In genomic region chr20:50931306-50932015, GRCh38 we compare ENCODE assay signal across 1 cellular context.
TF ChIP-seq lines count a peak whose summit lies in the region.

TSS of gene ADNP (minus strand) at chr20:50931437. CDS start at chr20:50903996, 27,441 bp downstream.

TF ChIP-seq in SK-N-SH, 30 proteins besides CTCF, POLR2A, EP300 and RAD21 (continued from another document):
- TF ChIP-seq CHD2 (IDR thresholded peaks at IDR 0.05; ENCODE audit: low read length, partially characterized antibody) (peak; percentile 99), NRF1 (IDR thresholded peaks at IDR 0.05; ENCODE audit: low read depth, low read length) (no peak), SIN3A (IDR thresholded peaks at IDR 0.05; ENCODE audit: borderline replicate concordance, low read depth, low read length) (peak; percentile 77), TEAD4 (IDR thresholded peaks at IDR 0.05; ENCODE audit: borderline replicate concordance, insufficient read depth) (peak; percentile 46; the same call in 1 of the 2 replicates), TCF12 (IDR thresholded peaks at IDR 0.05) (peak; percentile 19; the same call in 1 of the 2 replicates), POLR2AphosphoS5 (IDR thresholded peaks at IDR 0.05; ENCODE audit: low read depth, low read length) (peak; percentile 83), FOSL2 (IDR thresholded peaks at IDR 0.05; ENCODE audit: borderline replicate concordance, low read depth) (0 out of 2 replicates have a peak, but pooled peaks have one; percentile 3), SMC3 (IDR thresholded peaks at IDR 0.05; ENCODE audit: low read depth, low read length) (peak; percentile 17; the same call in 1 of the 2 replicates), FOXM1 (IDR thresholded peaks at IDR 0.05; ENCODE audit: low read depth) (no peak)
- TF ChIP-seq, protein P1, sequence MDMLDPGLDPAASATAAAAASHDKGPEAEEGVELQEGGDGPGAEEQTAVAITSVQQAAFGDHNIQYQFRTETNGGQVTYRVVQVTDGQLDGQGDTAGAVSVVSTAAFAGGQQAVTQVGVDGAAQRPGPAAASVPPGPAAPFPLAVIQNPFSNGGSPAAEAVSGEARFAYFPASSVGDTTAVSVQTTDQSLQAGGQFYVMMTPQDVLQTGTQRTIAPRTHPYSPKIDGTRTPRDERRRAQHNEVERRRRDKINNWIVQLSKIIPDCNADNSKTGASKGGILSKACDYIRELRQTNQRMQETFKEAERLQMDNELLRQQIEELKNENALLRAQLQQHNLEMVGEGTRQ (IDR thresholded peaks at IDR 0.05; ENCODE audit: borderline replicate concordance, low read depth, low read length) = peak; percentile 55; the same call in 1 of the 2 replicates
